Comparison of ENCODE assay signal across 8 cellular contexts in the genomic region with DNA sequence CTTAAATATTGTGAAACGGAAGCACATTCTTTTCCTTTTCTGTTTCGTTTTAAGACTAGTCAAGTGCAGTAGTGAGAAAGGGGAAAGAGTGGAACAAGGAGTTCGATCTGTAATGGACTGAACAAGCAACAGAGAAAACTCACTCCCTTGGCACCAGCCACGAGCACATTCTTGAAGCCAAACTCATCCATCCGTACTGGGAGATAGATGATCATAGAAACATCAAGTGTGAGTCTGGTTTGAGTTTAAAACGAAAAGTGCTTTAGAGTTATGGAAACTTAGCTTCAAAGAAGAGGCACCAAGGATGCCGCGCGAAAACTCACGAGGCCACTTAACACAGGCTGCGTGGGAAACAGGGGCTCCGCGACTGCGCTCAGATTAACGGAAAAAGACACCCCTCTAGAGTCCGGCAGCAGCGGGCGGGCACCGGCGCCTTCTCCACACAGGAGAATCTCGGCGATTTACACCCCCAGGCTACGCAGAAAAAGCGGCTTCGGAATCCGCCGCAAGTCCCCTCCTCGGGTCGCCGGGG. TPM values are rescaled to one million over a fixed set of nuclear protein-coding genes. Genes with fewer than 3 reads are reported as not detected.
DNase-seq lines count a peak whose midpoint lies in the region; ATAC-seq lines count a peak whose summit lies in the region.

No MANE protein-coding gene starts in this region.

- H3K27ac ChIP-seq in right cardiac atrium (ENCODE audit: low read length) = peak overlapping the region; percentile 22

- peak; percentile 0 for ATAC-seq in GM18867 (IDR thresholded peaks at IDR 0.05; ENCODE audit: unreplicated experiment)
- peak; percentile 3 for ATAC-seq in right cardiac atrium
- no peak for ATAC-seq in GM19324 (IDR thresholded peaks at IDR 0.05; ENCODE audit: low FRiP score, unreplicated experiment)

- H3K27me3 ChIP-seq in right cardiac atrium (ENCODE audit: control insufficient read depth, insufficient read depth) = no peaks in the 10 kb centered on the region

- DNase-seq in AG08395 (ENCODE audit: low spot score) (peak; percentile 76), MV-4-11 (lab: John Stamatoyannopoulos, UW) (peak; percentile 36), amniotic epithelial cell (ENCODE audit: low read depth) (peak; percentile 92), right cardiac atrium (peak in 2 of 3 donors; percentile 36 to 62), retina (peak; percentile 76), DMS79 (lab: John Stamatoyannopoulos, UW) (no peak)

- intact Hi-C loops in right cardiac atrium (cut with DNase I) = no loop called here

- no peaks in the 10 kb centered on the region for H3K4me1 ChIP-seq in right cardiac atrium (ENCODE audit: control insufficient read depth, insufficient read depth, low read length)

- peak overlapping the region; percentile 30 for H3K4me3 ChIP-seq in right cardiac atrium (ENCODE audit: low read length)

- 2% methylated on average over 30 of the region's 30 CpGs for whole genome bisulfite sequencing in right cardiac atrium

- H3K9me3 ChIP-seq in right cardiac atrium (ENCODE audit: control insufficient read depth, low read length) = no peaks in the 10 kb centered on the region

RNA-seq across cellular contexts. Expression of gene FAM53A, which starts 0.7 kb away (rescaled TPM):
- total RNA-seq in right cardiac atrium = 1 to 10 TPM; 1.1 to 1.6 (median 1.1) TPM
- 1.4 TPM for polyA plus RNA-seq in right cardiac atrium

RNA-seq across cellular contexts. Expression of gene SLBP, which starts 28.7 kb away (rescaled TPM):
- 10 to 100 TPM; 13.4 to 16.1 (median 14.8) TPM for total RNA-seq in right cardiac atrium
- 12.2 TPM for polyA plus RNA-seq in right cardiac atrium

RNA-seq across cellular contexts. Expression of gene TMEM129, which starts 37.7 kb away (rescaled TPM):
- total RNA-seq in right cardiac atrium = 10 to 100 TPM; 43.0 to 59.2 (median 48.0) TPM
- polyA plus RNA-seq in right cardiac atrium = 59.1 TPM

RNA-seq across cellular contexts. Expression of gene TACC3, which starts 37.9 kb away (rescaled TPM):
- 10 to 100 TPM in 1 of 4 donors, 1 to 10 TPM in 3; 4.1 to 10.8 (median 6.5) TPM for total RNA-seq in right cardiac atrium
- 6.3 TPM for polyA plus RNA-seq in right cardiac atrium
